In the genomic region with DNA sequence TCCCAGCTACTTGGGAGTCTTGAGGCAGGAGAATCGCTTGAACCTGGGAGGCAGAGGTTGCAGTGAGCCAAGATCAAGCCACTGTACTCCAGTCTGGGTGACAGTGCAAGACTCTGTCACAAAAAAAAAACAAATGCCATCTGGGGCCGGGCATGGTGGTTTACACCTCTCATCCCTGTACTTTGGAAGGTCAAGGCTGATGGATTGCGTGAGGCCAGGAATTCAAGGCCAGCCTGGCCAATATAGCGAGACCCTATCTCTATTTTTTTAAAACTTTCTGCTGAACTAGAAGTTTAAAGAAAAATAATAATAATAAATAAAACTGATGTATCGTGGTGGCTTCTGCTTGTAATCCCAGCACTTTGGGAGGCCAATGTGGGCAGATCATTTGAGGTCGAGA, we compare ENCODE assay signal across 29 cellular contexts.
"Had no signal": no experiment of that assay in that cellular context is flagged by ENCODE, and none has a peak within 500 bp of the region (broad histone marks: within the 10 kb centered on the region; RNA-seq: fewer than 3 reads in every experiment).

No MANE protein-coding gene starts in this region.

- H3K27me3 Mint-ChIP-seq: activated CD4-positive, alpha-beta memory T cell treated with anti-CD3 and anti-CD28 coated beads for 36 hours; activated CD4-positive, alpha-beta T cell treated with anti-CD3 and anti-CD28 coated beads for 36 hours; activated CD4-positive, alpha-beta T cell treated with anti-CD3 and anti-CD28 coated beads, Interleukin-2, amount 10 ng/mL, durations not matched to agents 24 days and 14 days; activated naive CD8-positive, alpha-beta T cell; activated T-helper 17 cell treated with anti-CD3 and anti-CD28 coated beads, Interleukin-2, amount 50 U/mL, for 72 hours; central memory CD8-positive, alpha-beta T cell; dendritic cell treated with granulocyte-macrophage colony-stimulating factor and Interleukin-4, amounts not matched to agents 40 ng/mL and 50 ng/mL, for 4 days had no signal

- FAIRE-seq: astrocyte, bronchial epithelial cell had no signal

- H3K4me1 ChIP-seq: esophagus muscularis mucosa, foreskin keratinocyte, gastrocnemius medialis, heart left ventricle had no signal

- H3K36me3 Mint-ChIP-seq: activated CD4-positive, alpha-beta memory T cell treated with anti-CD3 and anti-CD28 coated beads for 36 hours; activated naive CD8-positive, alpha-beta T cell had no signal

- H3K9me3 Mint-ChIP-seq: activated CD4-positive, alpha-beta memory T cell treated with anti-CD3 and anti-CD28 coated beads for 36 hours; activated CD4-positive, alpha-beta T cell treated with anti-CD3 and anti-CD28 coated beads, Interleukin-2, amount 10 ng/mL, durations not matched to agents 24 days and 14 days; activated T-cell treated with anti-CD3 and anti-CD28 coated beads, Interleukin-2, amount 50 U/mL, for 4 hours; activated T-helper 17 cell treated with anti-CD3 and anti-CD28 coated beads, Interleukin-2, amount 50 U/mL, for 72 hours; central memory CD8-positive, alpha-beta T cell had no signal

- H3K27ac ChIP-seq: brain microvascular endothelial cell, coronary artery, dorsolateral prefrontal cortex, esophagus muscularis mucosa, foreskin keratinocyte, gastrocnemius medialis, heart left ventricle had no signal

- DNase-seq: activated CD4-positive, alpha-beta memory T cell treated with anti-CD3 and anti-CD28 coated beads for 36 hours; activated CD4-positive, alpha-beta T cell treated with anti-CD3 and anti-CD28 coated beads for 36 hours; activated CD4-positive, CD25-positive, alpha-beta regulatory T cell; activated CD4-positive, CD25-positive, alpha-beta regulatory T cell treated with anti-CD3 and anti-CD28 coated beads, Interleukin-2, amount 50 U/mL, for 72 hours; activated CD8-positive, alpha-beta memory T cell treated with anti-CD3 and anti-CD28 coated beads for 24 hours; activated effector memory CD4-positive, alpha-beta T cell treated with Interleukin-2 at 50 U/mL for 16 hours; activated gamma-delta T cell treated with Interleukin-2 at 50 U/mL for 16 hours; activated naive CD4-positive, alpha-beta T cell treated with anti-CD3 and anti-CD28 coated beads, Interleukin-2, amount 50 U/mL, for 16 hours; activated naive CD4-positive, alpha-beta T cell treated with Interleukin-2 at 50 U/mL for 16 hours; activated T-cell treated with anti-CD3 and anti-CD28 coated beads, Interleukin-2, amount 50 U/mL, for 4 hours; amniotic stem cell; anterior cingulate cortex; brain microvascular endothelial cell; dorsolateral prefrontal cortex; effector memory CD4-positive, alpha-beta T cell; foreskin keratinocyte; gastrocnemius medialis; glutamatergic neuron; heart left ventricle; T-helper 1 cell had no signal

- H3K4me3 ChIP-seq: coronary artery, dorsolateral prefrontal cortex, esophagus muscularis mucosa, gastrocnemius medialis, heart left ventricle had no signal

- H3K36me3 ChIP-seq: brain microvascular endothelial cell, esophagus muscularis mucosa, gastrocnemius medialis, heart left ventricle had no signal

- H3K27me3 ChIP-seq: brain microvascular endothelial cell, dorsolateral prefrontal cortex, esophagus muscularis mucosa, foreskin keratinocyte, gastrocnemius medialis, heart left ventricle had no signal

- H3K27ac Mint-ChIP-seq: activated CD4-positive, alpha-beta memory T cell treated with anti-CD3 and anti-CD28 coated beads for 36 hours; activated CD4-positive, alpha-beta T cell treated with anti-CD3 and anti-CD28 coated beads for 36 hours; activated CD4-positive, alpha-beta T cell treated with anti-CD3 and anti-CD28 coated beads, Interleukin-2, amount 10 ng/mL, durations not matched to agents 24 days and 14 days; activated naive CD8-positive, alpha-beta T cell; dendritic cell treated with granulocyte-macrophage colony-stimulating factor and Interleukin-4, amounts not matched to agents 40 ng/mL and 50 ng/mL, for 4 days had no signal

- H3K4me3 Mint-ChIP-seq: activated CD4-positive, alpha-beta memory T cell treated with anti-CD3 and anti-CD28 coated beads for 36 hours; activated CD4-positive, alpha-beta T cell treated with anti-CD3 and anti-CD28 coated beads for 36 hours; activated CD4-positive, alpha-beta T cell treated with anti-CD3 and anti-CD28 coated beads, Interleukin-2, amount 10 ng/mL, durations not matched to agents 24 days and 14 days; activated naive CD8-positive, alpha-beta T cell; activated T-cell treated with anti-CD3 and anti-CD28 coated beads, Interleukin-2, amount 50 U/mL, for 4 hours; activated T-helper 17 cell treated with anti-CD3 and anti-CD28 coated beads, Interleukin-2, amount 50 U/mL, for 72 hours; central memory CD8-positive, alpha-beta T cell; dendritic cell treated with granulocyte-macrophage colony-stimulating factor and Interleukin-4, amounts not matched to agents 40 ng/mL and 50 ng/mL, for 4 days had no signal

- H3K4me1 Mint-ChIP-seq: activated CD4-positive, alpha-beta T cell treated with anti-CD3 and anti-CD28 coated beads for 36 hours; activated T-helper 17 cell treated with anti-CD3 and anti-CD28 coated beads, Interleukin-2, amount 50 U/mL, for 72 hours; central memory CD8-positive, alpha-beta T cell had no signal

- H3K9me3 ChIP-seq: esophagus muscularis mucosa, gastrocnemius medialis, heart left ventricle had no signal

- ATAC-seq: activated CD4-positive, alpha-beta T cell treated with anti-CD3 and anti-CD28 coated beads for 36 hours; activated T-cell treated with anti-CD3 and anti-CD28 coated beads, Interleukin-2, amount 50 U/mL, for 4 hours; activated T-helper 17 cell treated with anti-CD3 and anti-CD28 coated beads, Interleukin-2, amount 50 U/mL, for 72 hours; foreskin keratinocyte; gastrocnemius medialis; heart left ventricle had no signal
